In genomic region chr14:79951572-79951971, GRCh38 we compare ENCODE assay signal across 30 cellular contexts.
"Had no signal": no experiment of that assay in that cellular context is flagged by ENCODE, and none has a peak within 500 bp of the region (broad histone marks: within the 10 kb centered on the region; RNA-seq: fewer than 3 reads in every experiment).

No MANE protein-coding gene starts in this region.

- ATAC-seq: activated T-cell treated with anti-CD3 and anti-CD28 coated beads, Interleukin-2, amount 50 U/mL, for 4 hours; activated T-helper 17 cell treated with anti-CD3 and anti-CD28 coated beads, Interleukin-2, amount 50 U/mL, for 72 hours; effector memory CD8-positive, alpha-beta T cell; foreskin keratinocyte; gastrocnemius medialis; heart left ventricle; T-helper 17 cell; WTC11 had no signal

- H3K27ac ChIP-seq: esophagus muscularis mucosa, foreskin keratinocyte, gastrocnemius medialis, heart left ventricle had no signal

- H3K27ac Mint-ChIP-seq: activated CD4-positive, alpha-beta memory T cell treated with anti-CD3 and anti-CD28 coated beads, Interleukin-2, amount 10 ng/mL, durations not matched to agents 7 days and 5 days; activated CD4-positive, alpha-beta T cell treated with anti-CD3 and anti-CD28 coated beads, Interleukin-2, amount 10 ng/mL, durations not matched to agents 7 days and 5 days; activated naive CD8-positive, alpha-beta T cell; activated T-helper 17 cell treated with anti-CD3 and anti-CD28 coated beads, Interleukin-2, amount 50 U/mL, for 72 hours; effector memory CD8-positive, alpha-beta T cell; T-helper 17 cell; T-helper 2 cell treated with Interferon-gamma antibody and Interleukin-4, amounts not matched to agents 5 μg/mL and 100 μg/mL, for 36 hours; WTC11 had no signal

- H3K27me3 ChIP-seq: esophagus muscularis mucosa, foreskin keratinocyte, gastrocnemius medialis, heart left ventricle had no signal

- H3K36me3 ChIP-seq: esophagus muscularis mucosa, gastrocnemius medialis, heart left ventricle had no signal

- DNase-seq: activated CD4-positive, alpha-beta memory T cell treated with anti-CD3 and anti-CD28 coated beads, Interleukin-2, amount 10 ng/mL, durations not matched to agents 7 days and 5 days; activated CD4-positive, alpha-beta T cell treated with anti-CD3 and anti-CD28 coated beads for 1 hour; activated CD4-positive, alpha-beta T cell treated with anti-CD3 and anti-CD28 coated beads for 4 hours; activated CD4-positive, alpha-beta T cell treated with anti-CD3 and anti-CD28 coated beads, Interleukin-2, amount 10 ng/mL, durations not matched to agents 7 days and 5 days; activated CD4-positive, alpha-beta T cell treated with anti-CD3 and anti-CD28 coated beads, Interleukin-2, amount 50 U/mL, for 4 hours; activated CD8-positive, alpha-beta memory T cell treated with anti-CD3 and anti-CD28 coated beads, Interleukin-2, amount 50 U/mL, for 48 hours; activated effector memory CD4-positive, alpha-beta T cell treated with Interleukin-2 at 50 U/mL for 16 hours; activated gamma-delta T cell treated with Interleukin-2 at 50 U/mL for 16 hours; activated naive CD4-positive, alpha-beta T cell treated with anti-CD3 and anti-CD28 coated beads, Interleukin-2, amount 50 U/mL, for 16 hours; activated naive CD4-positive, alpha-beta T cell treated with Interleukin-2 at 50 U/mL for 16 hours; activated T-cell treated with anti-CD3 and anti-CD28 coated beads, Interleukin-2, amount 50 U/mL, for 4 hours; amniotic stem cell; anterior cingulate cortex; caudate nucleus; cortex of kidney; dermis blood vessel endothelial cell; effector CD4-positive, alpha-beta T cell; effector memory CD8-positive, alpha-beta T cell; erythroblast; foreskin keratinocyte; gastrocnemius medialis; glutamatergic neuron; heart left ventricle; T-helper 1 cell; T-helper 17 cell had no signal

- H3K36me3 Mint-ChIP-seq: activated naive CD8-positive, alpha-beta T cell had no signal

- H3K4me1 ChIP-seq: esophagus muscularis mucosa, foreskin keratinocyte, gastrocnemius medialis, heart left ventricle had no signal

- H3K27me3 Mint-ChIP-seq: activated CD4-positive, alpha-beta memory T cell treated with anti-CD3 and anti-CD28 coated beads, Interleukin-2, amount 10 ng/mL, durations not matched to agents 7 days and 5 days; activated CD4-positive, alpha-beta T cell treated with anti-CD3 and anti-CD28 coated beads, Interleukin-2, amount 10 ng/mL, durations not matched to agents 7 days and 5 days; activated naive CD8-positive, alpha-beta T cell; activated T-helper 17 cell treated with anti-CD3 and anti-CD28 coated beads, Interleukin-2, amount 50 U/mL, for 72 hours; effector memory CD8-positive, alpha-beta T cell; T-helper 17 cell had no signal

- H3K4me3 Mint-ChIP-seq: activated CD4-positive, alpha-beta memory T cell treated with anti-CD3 and anti-CD28 coated beads, Interleukin-2, amount 10 ng/mL, durations not matched to agents 7 days and 5 days; activated CD4-positive, alpha-beta T cell treated with anti-CD3 and anti-CD28 coated beads, Interleukin-2, amount 10 ng/mL, durations not matched to agents 7 days and 5 days; activated naive CD8-positive, alpha-beta T cell; activated T-cell treated with anti-CD3 and anti-CD28 coated beads, Interleukin-2, amount 50 U/mL, for 4 hours; activated T-helper 17 cell treated with anti-CD3 and anti-CD28 coated beads, Interleukin-2, amount 50 U/mL, for 72 hours; effector memory CD8-positive, alpha-beta T cell; T-helper 17 cell; T-helper 2 cell treated with Interferon-gamma antibody and Interleukin-4, amounts not matched to agents 5 μg/mL and 100 μg/mL, for 36 hours; WTC11 had no signal

- H3K4me1 Mint-ChIP-seq: activated CD4-positive, alpha-beta memory T cell treated with anti-CD3 and anti-CD28 coated beads, Interleukin-2, amount 10 ng/mL, durations not matched to agents 7 days and 5 days; activated CD4-positive, alpha-beta T cell treated with anti-CD3 and anti-CD28 coated beads, Interleukin-2, amount 10 ng/mL, durations not matched to agents 7 days and 5 days; activated T-helper 17 cell treated with anti-CD3 and anti-CD28 coated beads, Interleukin-2, amount 50 U/mL, for 72 hours; T-helper 17 cell had no signal

- H3K4me3 ChIP-seq: esophagus muscularis mucosa, gastrocnemius medialis, heart left ventricle had no signal

- H3K9me3 ChIP-seq: gastrocnemius medialis had no signal
